1 cellular context compared by ENCODE assay signal in the genomic region with DNA sequence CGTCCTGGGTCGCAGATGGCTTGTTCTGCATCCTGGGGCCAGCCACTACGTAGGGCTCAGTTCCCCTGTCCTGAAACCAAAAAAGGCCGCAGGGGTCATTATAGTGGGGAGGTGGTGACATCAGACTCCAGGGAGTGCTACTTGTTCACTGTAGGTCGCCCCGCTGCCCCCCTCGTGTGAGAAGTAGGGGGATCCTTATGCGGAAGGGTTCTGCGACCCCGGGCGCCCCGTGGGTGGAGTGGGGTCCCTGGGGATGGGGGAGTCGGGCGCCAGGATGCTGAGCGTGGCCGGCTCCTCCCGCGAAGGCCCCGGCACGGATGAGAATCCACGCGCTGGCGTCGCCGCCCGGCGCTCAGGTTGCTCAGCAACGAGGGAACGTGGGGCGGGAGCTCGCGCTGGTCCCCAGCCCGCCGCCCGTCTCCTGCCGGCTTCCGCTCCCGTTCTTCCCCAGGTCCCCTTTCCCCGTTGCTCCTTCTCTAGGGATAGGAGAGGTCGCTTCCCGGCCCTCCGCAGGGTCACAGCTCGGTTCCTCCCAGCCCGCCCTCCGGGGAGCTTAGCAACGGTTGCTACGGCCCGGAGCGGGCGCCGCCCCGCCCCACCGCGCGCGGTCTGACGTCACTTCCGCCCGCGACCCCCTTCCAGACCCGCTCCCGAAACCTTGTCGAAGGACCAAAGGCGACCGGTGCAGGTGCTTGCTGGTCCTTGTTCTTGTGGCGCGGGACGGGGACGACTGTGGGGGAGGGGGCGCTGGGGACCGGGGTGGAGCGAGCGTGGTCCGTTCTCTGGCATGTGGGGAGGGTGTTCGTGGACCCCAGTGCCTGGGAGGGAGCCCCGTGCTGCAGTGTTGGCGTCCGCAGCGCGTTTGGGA.
TF ChIP-seq lines count a peak whose summit lies in the region.

A gene with protein sequence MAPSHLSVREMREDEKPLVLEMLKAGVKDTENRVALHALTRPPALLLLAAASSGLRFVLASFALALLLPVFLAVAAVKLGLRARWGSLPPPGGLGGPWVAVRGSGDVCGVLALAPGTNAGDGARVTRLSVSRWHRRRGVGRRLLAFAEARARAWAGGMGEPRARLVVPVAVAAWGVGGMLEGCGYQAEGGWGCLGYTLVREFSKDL (plus strand): TSS at position 618 of the 868 bp plus-strand sequence. CDS start 521 bp downstream, outside the sequence.

TF ChIP-seq in HEK293, 187 proteins besides CTCF, POLR2A, EP300 and RAD21 (continued from another document and continues in another):
- TF ChIP-seq HIC1 (tag by site-specific recombination; IDR thresholded peaks at IDR 0.05): no peak
- TF ChIP-seq ZNF76 (tag by site-specific recombination; IDR thresholded peaks at IDR 0.05; ENCODE audit: borderline replicate concordance, low read depth): peak; percentile 58; the same call in 1 of the 2 replicates
- TF ChIP-seq ZNF23 (tag by site-specific recombination; IDR thresholded peaks at IDR 0.05; ENCODE audit: borderline replicate concordance): no peak
- peak; percentile 66 for TF ChIP-seq ZBTB48 (tag by site-specific recombination; IDR thresholded peaks at IDR 0.05)
- TF ChIP-seq ZSCAN30 (tag by site-specific recombination; IDR thresholded peaks at IDR 0.05): no peak
- TF ChIP-seq ZNF791 (tag by site-specific recombination; IDR thresholded peaks at IDR 0.05): no peak
- TF ChIP-seq GLIS2 (tag by site-specific recombination; IDR thresholded peaks at IDR 0.05): peak; percentile 42
- TF ChIP-seq, protein P1, sequence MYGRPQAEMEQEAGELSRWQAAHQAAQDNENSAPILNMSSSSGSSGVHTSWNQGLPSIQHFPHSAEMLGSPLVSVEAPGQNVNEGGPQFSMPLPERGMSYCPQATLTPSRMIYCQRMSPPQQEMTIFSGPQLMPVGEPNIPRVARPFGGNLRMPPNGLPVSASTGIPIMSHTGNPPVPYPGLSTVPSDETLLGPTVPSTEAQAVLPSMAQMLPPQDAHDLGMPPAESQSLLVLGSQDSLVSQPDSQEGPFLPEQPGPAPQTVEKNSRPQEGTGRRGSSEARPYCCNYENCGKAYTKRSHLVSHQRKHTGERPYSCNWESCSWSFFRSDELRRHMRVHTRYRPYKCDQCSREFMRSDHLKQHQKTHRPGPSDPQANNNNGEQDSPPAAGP (tag by site-specific recombination; IDR thresholded peaks at IDR 0.05): no peak
- TF ChIP-seq ZNF670 (tag by site-specific recombination; IDR thresholded peaks at IDR 0.05; ENCODE audit: low read depth): no peak
- TF ChIP-seq ZNF48 (tag by site-specific recombination; IDR thresholded peaks at IDR 0.05): no peak
- no peak for TF ChIP-seq INSM2 (tag by site-specific recombination; IDR thresholded peaks at IDR 0.05)
- TF ChIP-seq ZNF654 (tag by site-specific recombination; IDR thresholded peaks at IDR 0.05; ENCODE audit: low read depth): no peak
- no peak for TF ChIP-seq BCL11B (tag by site-specific recombination; IDR thresholded peaks at IDR 0.05; ENCODE audit: low read depth)
- TF ChIP-seq IKZF3 (tag by site-specific recombination; IDR thresholded peaks at IDR 0.05): peak; percentile 39; the same call in 1 of the 2 replicates
- no peak for TF ChIP-seq ZFP3 (tag by site-specific recombination; IDR thresholded peaks at IDR 0.05; ENCODE audit: low read depth)
- no peak for TF ChIP-seq ZNF621 (tag by site-specific recombination; IDR thresholded peaks at IDR 0.05)
- TF ChIP-seq ZNF571 (tag by site-specific recombination; IDR thresholded peaks at IDR 0.05): no peak
- TF ChIP-seq HOXD13 (CRISPR knock-in tag; IDR thresholded peaks at IDR 0.05; ENCODE audit: borderline replicate concordance): no peak
- TF ChIP-seq GLI4 (tag by site-specific recombination; IDR thresholded peaks at IDR 0.05): no peak
- no peak for TF ChIP-seq ZNF391 (tag by site-specific recombination; IDR thresholded peaks at IDR 0.05; ENCODE audit: borderline replicate concordance, low read depth)
- no peak for TF ChIP-seq ZNF664 (tag by site-specific recombination; IDR thresholded peaks at IDR 0.05)
- TF ChIP-seq ZNF701 (tag by site-specific recombination; IDR thresholded peaks at IDR 0.05): no peak
- TF ChIP-seq, protein P2, sequence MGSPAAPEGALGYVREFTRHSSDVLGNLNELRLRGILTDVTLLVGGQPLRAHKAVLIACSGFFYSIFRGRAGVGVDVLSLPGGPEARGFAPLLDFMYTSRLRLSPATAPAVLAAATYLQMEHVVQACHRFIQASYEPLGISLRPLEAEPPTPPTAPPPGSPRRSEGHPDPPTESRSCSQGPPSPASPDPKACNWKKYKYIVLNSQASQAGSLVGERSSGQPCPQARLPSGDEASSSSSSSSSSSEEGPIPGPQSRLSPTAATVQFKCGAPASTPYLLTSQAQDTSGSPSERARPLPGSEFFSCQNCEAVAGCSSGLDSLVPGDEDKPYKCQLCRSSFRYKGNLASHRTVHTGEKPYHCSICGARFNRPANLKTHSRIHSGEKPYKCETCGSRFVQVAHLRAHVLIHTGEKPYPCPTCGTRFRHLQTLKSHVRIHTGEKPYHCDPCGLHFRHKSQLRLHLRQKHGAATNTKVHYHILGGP (tag by site-specific recombination; IDR thresholded peaks at IDR 0.05): no peak
- no peak for TF ChIP-seq WT1 (tag by site-specific recombination; IDR thresholded peaks at IDR 0.05)
- no peak for TF ChIP-seq ZNF513 (tag by site-specific recombination; IDR thresholded peaks at IDR 0.05)
- TF ChIP-seq, protein P3, sequence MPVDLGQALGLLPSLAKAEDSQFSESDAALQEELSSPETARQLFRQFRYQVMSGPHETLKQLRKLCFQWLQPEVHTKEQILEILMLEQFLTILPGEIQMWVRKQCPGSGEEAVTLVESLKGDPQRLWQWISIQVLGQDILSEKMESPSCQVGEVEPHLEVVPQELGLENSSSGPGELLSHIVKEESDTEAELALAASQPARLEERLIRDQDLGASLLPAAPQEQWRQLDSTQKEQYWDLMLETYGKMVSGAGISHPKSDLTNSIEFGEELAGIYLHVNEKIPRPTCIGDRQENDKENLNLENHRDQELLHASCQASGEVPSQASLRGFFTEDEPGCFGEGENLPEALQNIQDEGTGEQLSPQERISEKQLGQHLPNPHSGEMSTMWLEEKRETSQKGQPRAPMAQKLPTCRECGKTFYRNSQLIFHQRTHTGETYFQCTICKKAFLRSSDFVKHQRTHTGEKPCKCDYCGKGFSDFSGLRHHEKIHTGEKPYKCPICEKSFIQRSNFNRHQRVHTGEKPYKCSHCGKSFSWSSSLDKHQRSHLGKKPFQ (tag by site-specific recombination; IDR thresholded peaks at IDR 0.05): no peak
- TF ChIP-seq ZNF426 (tag by site-specific recombination; IDR thresholded peaks at IDR 0.05): no peak
- 0 out of 2 replicates have a peak, but pooled peaks have one; percentile 22 for TF ChIP-seq ZBTB8A (tag by site-specific recombination; IDR thresholded peaks at IDR 0.05)
- TF ChIP-seq, protein P4, sequence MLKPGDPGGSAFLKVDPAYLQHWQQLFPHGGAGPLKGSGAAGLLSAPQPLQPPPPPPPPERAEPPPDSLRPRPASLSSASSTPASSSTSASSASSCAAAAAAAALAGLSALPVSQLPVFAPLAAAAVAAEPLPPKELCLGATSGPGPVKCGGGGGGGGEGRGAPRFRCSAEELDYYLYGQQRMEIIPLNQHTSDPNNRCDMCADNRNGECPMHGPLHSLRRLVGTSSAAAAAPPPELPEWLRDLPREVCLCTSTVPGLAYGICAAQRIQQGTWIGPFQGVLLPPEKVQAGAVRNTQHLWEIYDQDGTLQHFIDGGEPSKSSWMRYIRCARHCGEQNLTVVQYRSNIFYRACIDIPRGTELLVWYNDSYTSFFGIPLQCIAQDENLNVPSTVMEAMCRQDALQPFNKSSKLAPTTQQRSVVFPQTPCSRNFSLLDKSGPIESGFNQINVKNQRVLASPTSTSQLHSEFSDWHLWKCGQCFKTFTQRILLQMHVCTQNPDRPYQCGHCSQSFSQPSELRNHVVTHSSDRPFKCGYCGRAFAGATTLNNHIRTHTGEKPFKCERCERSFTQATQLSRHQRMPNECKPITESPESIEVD (tag by site-specific recombination; IDR thresholded peaks at IDR 0.05): no peak
- TF ChIP-seq ZNF549 (tag by site-specific recombination; IDR thresholded peaks at IDR 0.05): no peak
- TF ChIP-seq, protein P5, sequence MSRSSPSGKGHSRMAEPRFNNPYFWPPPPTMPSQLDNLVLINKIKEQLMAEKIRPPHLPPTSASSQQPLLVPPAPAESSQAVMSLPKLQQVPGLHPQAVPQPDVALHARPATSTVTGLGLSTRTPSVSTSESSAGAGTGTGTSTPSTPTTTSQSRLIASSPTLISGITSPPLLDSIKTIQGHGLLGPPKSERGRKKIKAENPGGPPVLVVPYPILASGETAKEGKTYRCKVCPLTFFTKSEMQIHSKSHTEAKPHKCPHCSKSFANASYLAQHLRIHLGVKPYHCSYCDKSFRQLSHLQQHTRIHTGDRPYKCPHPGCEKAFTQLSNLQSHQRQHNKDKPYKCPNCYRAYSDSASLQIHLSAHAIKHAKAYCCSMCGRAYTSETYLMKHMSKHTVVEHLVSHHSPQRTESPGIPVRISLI (tag by site-specific recombination; IDR thresholded peaks at IDR 0.05): no peak
- no peak for TF ChIP-seq ZNF157 (tag by site-specific recombination; IDR thresholded peaks at IDR 0.05)
- peak; percentile 64; the same call in 1 of the 2 replicates for TF ChIP-seq KLF16 (tag by site-specific recombination; IDR thresholded peaks at IDR 0.05)
- TF ChIP-seq, protein P6, sequence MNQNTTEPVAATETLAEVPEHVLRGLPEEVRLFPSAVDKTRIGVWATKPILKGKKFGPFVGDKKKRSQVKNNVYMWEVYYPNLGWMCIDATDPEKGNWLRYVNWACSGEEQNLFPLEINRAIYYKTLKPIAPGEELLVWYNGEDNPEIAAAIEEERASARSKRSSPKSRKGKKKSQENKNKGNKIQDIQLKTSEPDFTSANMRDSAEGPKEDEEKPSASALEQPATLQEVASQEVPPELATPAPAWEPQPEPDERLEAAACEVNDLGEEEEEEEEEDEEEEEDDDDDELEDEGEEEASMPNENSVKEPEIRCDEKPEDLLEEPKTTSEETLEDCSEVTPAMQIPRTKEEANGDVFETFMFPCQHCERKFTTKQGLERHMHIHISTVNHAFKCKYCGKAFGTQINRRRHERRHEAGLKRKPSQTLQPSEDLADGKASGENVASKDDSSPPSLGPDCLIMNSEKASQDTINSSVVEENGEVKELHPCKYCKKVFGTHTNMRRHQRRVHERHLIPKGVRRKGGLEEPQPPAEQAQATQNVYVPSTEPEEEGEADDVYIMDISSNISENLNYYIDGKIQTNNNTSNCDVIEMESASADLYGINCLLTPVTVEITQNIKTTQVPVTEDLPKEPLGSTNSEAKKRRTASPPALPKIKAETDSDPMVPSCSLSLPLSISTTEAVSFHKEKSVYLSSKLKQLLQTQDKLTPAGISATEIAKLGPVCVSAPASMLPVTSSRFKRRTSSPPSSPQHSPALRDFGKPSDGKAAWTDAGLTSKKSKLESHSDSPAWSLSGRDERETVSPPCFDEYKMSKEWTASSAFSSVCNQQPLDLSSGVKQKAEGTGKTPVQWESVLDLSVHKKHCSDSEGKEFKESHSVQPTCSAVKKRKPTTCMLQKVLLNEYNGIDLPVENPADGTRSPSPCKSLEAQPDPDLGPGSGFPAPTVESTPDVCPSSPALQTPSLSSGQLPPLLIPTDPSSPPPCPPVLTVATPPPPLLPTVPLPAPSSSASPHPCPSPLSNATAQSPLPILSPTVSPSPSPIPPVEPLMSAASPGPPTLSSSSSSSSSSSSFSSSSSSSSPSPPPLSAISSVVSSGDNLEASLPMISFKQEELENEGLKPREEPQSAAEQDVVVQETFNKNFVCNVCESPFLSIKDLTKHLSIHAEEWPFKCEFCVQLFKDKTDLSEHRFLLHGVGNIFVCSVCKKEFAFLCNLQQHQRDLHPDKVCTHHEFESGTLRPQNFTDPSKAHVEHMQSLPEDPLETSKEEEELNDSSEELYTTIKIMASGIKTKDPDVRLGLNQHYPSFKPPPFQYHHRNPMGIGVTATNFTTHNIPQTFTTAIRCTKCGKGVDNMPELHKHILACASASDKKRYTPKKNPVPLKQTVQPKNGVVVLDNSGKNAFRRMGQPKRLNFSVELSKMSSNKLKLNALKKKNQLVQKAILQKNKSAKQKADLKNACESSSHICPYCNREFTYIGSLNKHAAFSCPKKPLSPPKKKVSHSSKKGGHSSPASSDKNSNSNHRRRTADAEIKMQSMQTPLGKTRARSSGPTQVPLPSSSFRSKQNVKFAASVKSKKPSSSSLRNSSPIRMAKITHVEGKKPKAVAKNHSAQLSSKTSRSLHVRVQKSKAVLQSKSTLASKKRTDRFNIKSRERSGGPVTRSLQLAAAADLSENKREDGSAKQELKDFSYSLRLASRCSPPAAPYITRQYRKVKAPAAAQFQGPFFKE (tag by site-specific recombination; IDR thresholded peaks at IDR 0.05; ENCODE audit: borderline replicate concordance): no peak
- no peak for TF ChIP-seq HOXA7 (CRISPR knock-in tag; IDR thresholded peaks at IDR 0.05; ENCODE audit: borderline replicate concordance)
- TF ChIP-seq YY1 (tag by site-specific recombination; IDR thresholded peaks at IDR 0.05): no peak
